In the genomic region with DNA sequence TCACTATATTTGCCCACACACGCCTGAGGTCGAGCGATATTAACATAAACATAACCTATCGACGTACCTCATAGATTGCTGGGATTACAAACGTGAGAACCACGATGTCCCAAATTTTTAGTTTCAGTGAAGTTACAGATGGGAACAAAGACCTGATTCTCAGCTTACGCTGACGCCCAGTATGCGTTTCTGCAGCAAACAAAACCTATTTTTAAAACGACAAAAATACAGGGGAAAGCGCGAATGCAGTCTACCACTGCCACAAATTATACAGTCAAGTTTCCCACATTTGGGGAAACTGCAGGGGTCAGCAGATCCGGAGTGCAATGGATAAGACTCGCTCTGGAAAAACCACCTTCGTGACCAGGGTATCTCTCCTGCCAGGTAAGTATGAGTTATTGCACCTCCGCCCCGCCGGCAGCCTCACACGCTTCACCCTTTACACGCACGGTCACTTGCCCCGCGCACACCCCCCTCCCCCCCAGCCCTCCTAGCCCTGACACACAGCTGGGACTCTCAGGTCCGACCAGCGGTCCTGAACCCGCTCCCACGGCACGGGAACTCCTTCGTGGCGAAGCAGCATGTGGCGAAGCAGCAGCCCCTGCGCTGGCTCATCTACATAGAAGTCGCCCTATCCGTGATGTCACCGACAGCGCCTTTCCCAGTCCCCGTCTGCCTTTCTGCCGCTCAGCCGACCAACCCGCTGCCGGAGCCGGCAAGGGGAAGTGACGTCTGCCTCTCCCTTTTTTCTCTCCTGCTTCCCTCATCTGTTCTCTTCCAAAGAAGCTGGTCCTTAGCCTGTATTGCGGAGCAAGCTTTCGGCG, we compare ENCODE assay signal across 8 cellular contexts. TPM values are rescaled to one million over a fixed set of nuclear protein-coding genes. Genes with fewer than 3 reads are reported as not detected.
DNase-seq lines count a peak whose midpoint lies in the region; ATAC-seq and TF ChIP-seq lines count a peak whose summit lies in the region.
"Not testable (repeated sequence)": the region's sequence is repeated elsewhere in the genome, so short reads cannot be mapped to it uniquely, and the experiment has no call there.

No MANE protein-coding gene starts in this region.

- not testable (repeated sequence) for H3K4me1 ChIP-seq in fibroblast of lung (ENCODE audit: control insufficient read depth, extremely low read depth, insufficient read depth, low read length)

- peaks cover 16% of the 10 kb centered on the region for H3K4me1 Mint-ChIP-seq in activated T-helper 2 cell treated with anti-CD3 and anti-CD28 coated beads, Interferon-gamma antibody, Interleukin-2, Interleukin-4, amounts not matched to agents 10 μg/mL and 5 μg/mL and 100 μg/mL, durations not matched to agents 14 hours and 24 hours and 36 hours (ENCODE audit: low read depth)
- peaks cover 18 to 20% (median 18%) of the 10 kb centered on the region in 3 donors for H3K4me1 Mint-ChIP-seq in naive B cell
- peaks cover 24% of the 10 kb centered on the region for H3K4me1 Mint-ChIP-seq in stimulated activated effector memory CD8-positive, alpha-beta T cell treated with anti-CD3 and anti-CD28 coated beads, Interleukin-12 subunit alpha, Interleukin-12 subunit beta, amount 100 ng/mL, for 72 hours

- not testable (repeated sequence) for H3K36me3 Mint-ChIP-seq in activated T-helper 2 cell treated with anti-CD3 and anti-CD28 coated beads, Interferon-gamma antibody, Interleukin-2, Interleukin-4, amounts not matched to agents 10 μg/mL and 5 μg/mL and 100 μg/mL, durations not matched to agents 14 hours and 24 hours and 36 hours (ENCODE audit: low read depth); naive B cell
- peaks cover 16% of the 10 kb centered on the region for H3K36me3 Mint-ChIP-seq in stimulated activated effector memory CD8-positive, alpha-beta T cell treated with anti-CD3 and anti-CD28 coated beads, Interleukin-12 subunit alpha, Interleukin-12 subunit beta, amount 100 ng/mL, for 72 hours

- H3K9me3 ChIP-seq in fibroblast of lung (ENCODE audit: control insufficient read depth, insufficient read depth, low read depth, low read length), result not testable (repeated sequence)

- not testable (repeated sequence) for H3K9me3 Mint-ChIP-seq in activated T-helper 2 cell treated with anti-CD3 and anti-CD28 coated beads, Interferon-gamma antibody, Interleukin-2, Interleukin-4, amounts not matched to agents 10 μg/mL and 5 μg/mL and 100 μg/mL, durations not matched to agents 14 hours and 24 hours and 36 hours; naive B cell; stimulated activated effector memory CD8-positive, alpha-beta T cell treated with anti-CD3 and anti-CD28 coated beads, Interleukin-12 subunit alpha, Interleukin-12 subunit beta, amount 100 ng/mL, for 72 hours

- H3K27ac ChIP-seq in fibroblast of lung (ENCODE audit: insufficient read depth, low read length), result peak overlapping the region; percentile 78

- DNase-seq in DMS53 treated with DMSO at 0.1 percent for 48 hours (lab: John Stamatoyannopoulos, UW; ENCODE audit: unreplicated experiment), result peak; percentile 77
- DNase-seq in LoVo (ENCODE audit: low spot score), result peak; percentile 89
- peak; percentile 94 for DNase-seq in RPMI8226
- peak; percentile 76 for DNase-seq in activated T-helper 2 cell treated with anti-CD3 and anti-CD28 coated beads, Interferon-gamma antibody, Interleukin-2, Interleukin-4, amounts not matched to agents 10 μg/mL and 5 μg/mL and 100 μg/mL, durations not matched to agents 14 hours and 24 hours and 36 hours (ENCODE audit: low spot score)
- peak; percentile 97 for DNase-seq in fibroblast of lung (ENCODE audit: low read depth in 2 of 2)
- peak; percentile 85 for DNase-seq in naive B cell
- DNase-seq in stimulated activated effector memory CD8-positive, alpha-beta T cell treated with anti-CD3 and anti-CD28 coated beads, Interleukin-12 subunit alpha, Interleukin-12 subunit beta, amount 100 ng/mL, for 72 hours (ENCODE audit: low spot score in 2 of 2), result peak; percentile 64 to 92

- not testable (repeated sequence) for H3K27me3 ChIP-seq in fibroblast of lung (ENCODE audit: control insufficient read depth, insufficient read depth, low read length)

- not testable (repeated sequence) for H3K27me3 Mint-ChIP-seq in activated T-helper 2 cell treated with anti-CD3 and anti-CD28 coated beads, Interferon-gamma antibody, Interleukin-2, Interleukin-4, amounts not matched to agents 10 μg/mL and 5 μg/mL and 100 μg/mL, durations not matched to agents 14 hours and 24 hours and 36 hours (ENCODE audit: low read depth); naive B cell

- TF ChIP-seq CTCF in fibroblast of lung (conservative IDR thresholded peaks at IDR 0.05 in 1 of 2, IDR thresholded peaks at IDR 0.05 in 1 of 2; ENCODE audit: low read depth in 1 of 2, low read length in 2 of 2), result not testable (repeated sequence)

- not testable (repeated sequence) for H4K20me1 ChIP-seq in fibroblast of lung (ENCODE audit: control insufficient read depth, extremely low read depth, insufficient read depth, low read length)

- H3K4me2 ChIP-seq in fibroblast of lung (ENCODE audit: extremely low read depth, insufficient read depth, low read length), result peak overlapping the region; percentile 78

- peak overlapping the region; percentile 91 for H3K4me3 Mint-ChIP-seq in activated T-helper 2 cell treated with anti-CD3 and anti-CD28 coated beads, Interferon-gamma antibody, Interleukin-2, Interleukin-4, amounts not matched to agents 10 μg/mL and 5 μg/mL and 100 μg/mL, durations not matched to agents 14 hours and 24 hours and 36 hours (ENCODE audit: low read depth)
- H3K4me3 Mint-ChIP-seq in naive B cell, result peak overlapping the region; percentile 77 to 94 (median 88)
- H3K4me3 Mint-ChIP-seq in stimulated activated effector memory CD8-positive, alpha-beta T cell treated with anti-CD3 and anti-CD28 coated beads, Interleukin-12 subunit alpha, Interleukin-12 subunit beta, amount 100 ng/mL, for 72 hours, result peak overlapping the region; percentile 76

- not testable (repeated sequence) for H3K79me2 ChIP-seq in fibroblast of lung (ENCODE audit: control insufficient read depth, insufficient read depth, low read length)

- ATAC-seq in GM21825 (IDR thresholded peaks at IDR 0.05; ENCODE audit: unreplicated experiment) (peak; percentile 43), naive B cell (ENCODE audit: low read depth in 2 of 2) (peak; percentile 86 to 88)
- ATAC-seq in stimulated activated effector memory CD8-positive, alpha-beta T cell treated with anti-CD3 and anti-CD28 coated beads, Interleukin-12 subunit alpha, Interleukin-12 subunit beta, amount 100 ng/mL, for 72 hours, result peak; percentile 93

- peak overlapping the region; percentile 83 for H3K9ac ChIP-seq in fibroblast of lung (ENCODE audit: insufficient read depth, low read length)

- H3K36me3 ChIP-seq in fibroblast of lung (ENCODE audit: control insufficient read depth, insufficient read depth, low read length), result not testable (repeated sequence)

- H3K4me3 ChIP-seq in fibroblast of lung (replicated peaks in 1 of 4; ENCODE audit: control extremely low read depth in 1 of 4, insufficient read depth in 1 of 4, low read depth in 3 of 4, low read length in 4 of 4), result peak overlapping the region in 3 of 4 experiments; percentile 1 to 66 (median 53)

- peak overlapping the region; percentile 99 for H3K27ac Mint-ChIP-seq in activated T-helper 2 cell treated with anti-CD3 and anti-CD28 coated beads, Interferon-gamma antibody, Interleukin-2, Interleukin-4, amounts not matched to agents 10 μg/mL and 5 μg/mL and 100 μg/mL, durations not matched to agents 14 hours and 24 hours and 36 hours
- peak overlapping the region; percentile 99 to 100 (median 100) for H3K27ac Mint-ChIP-seq in naive B cell
- H3K27ac Mint-ChIP-seq in stimulated activated effector memory CD8-positive, alpha-beta T cell treated with anti-CD3 and anti-CD28 coated beads, Interleukin-12 subunit alpha, Interleukin-12 subunit beta, amount 100 ng/mL, for 72 hours, result peak overlapping the region; percentile 100

- H2AFZ ChIP-seq in fibroblast of lung (ENCODE audit: low read length), result not testable (repeated sequence)

- intact Hi-C loops in activated T-helper 2 cell treated with anti-CD3 and anti-CD28 coated beads, Interferon-gamma antibody, Interleukin-2, Interleukin-4, amounts not matched to agents 10 μg/mL and 5 μg/mL and 100 μg/mL, durations not matched to agents 14 hours and 24 hours and 36 hours (cut with micrococcal nuclease), result loop anchor here (5.0 kb wide), 2 partner anchors 35 to 55 kb away; a partner anchor contains a TSS

RNA-seq across cellular contexts. Expression of a gene that starts 30.5 kb away (rescaled TPM):
- not detected in 2 replicates for total RNA-seq in activated T-helper 2 cell treated with anti-CD3 and anti-CD28 coated beads, Interferon-gamma antibody, Interleukin-2, Interleukin-4, amounts not matched to agents 10 μg/mL and 5 μg/mL and 100 μg/mL, durations not matched to agents 14 hours and 24 hours and 36 hours
- total RNA-seq in fibroblast of lung, result not detected in 2 replicates
- polyA plus RNA-seq in fibroblast of lung, result not detected in 2 replicates
- not detected in 2 replicates for polyA plus RNA-seq in fibroblast of lung (2012)
- polyA minus RNA-seq in fibroblast of lung (ENCODE audit: low replicate concordance), result not detected in 2 replicates
- polyA plus RNA-seq in naive B cell (ENCODE audit: low read depth in 6 of 6), result not detected

RNA-seq across cellular contexts. Expression of a gene that starts 55.7 kb away (rescaled TPM):
- total RNA-seq in activated T-helper 2 cell treated with anti-CD3 and anti-CD28 coated beads, Interferon-gamma antibody, Interleukin-2, Interleukin-4, amounts not matched to agents 10 μg/mL and 5 μg/mL and 100 μg/mL, durations not matched to agents 14 hours and 24 hours and 36 hours, result 37.8 and 39.1 TPM in 2 replicates
- total RNA-seq in fibroblast of lung, result 361 and 773 TPM in 2 replicates
- polyA plus RNA-seq in fibroblast of lung, result 61.1 and 204 TPM in 2 replicates
- 27.5 and 83.7 TPM in 2 replicates for polyA plus RNA-seq in fibroblast of lung (2012)
- 82.9 and 185 TPM in 2 replicates for polyA minus RNA-seq in fibroblast of lung (ENCODE audit: low replicate concordance)
- polyA plus RNA-seq in naive B cell (ENCODE audit: low read depth in 6 of 6), result 1,000 to 10,000 TPM; 2,524 to 6,933 (median 5,735) TPM

Comparison
In these comparisons a context has a peak if more than half of its experiments do, and no peak if none do; other contexts are left out.
1. Peak in every context shown above with its lines: DNase-seq, ATAC-seq, H3K4me3 ChIP-seq and H3K27ac ChIP-seq.
2. ATAC-seq: peak in every context shown above with its lines; median percentile 93 in stimulated activated effector memory CD8-positive, alpha-beta T cell treated with anti-CD3 and anti-CD28 coated beads, Interleukin-12 subunit alpha, Interleukin-12 subunit beta, amount 100 ng/mL, for 72 hours; 87 in naive B cell; 43 in GM21825.